ENCODE assay signal across 21 cellular contexts in the genomic region with DNA sequence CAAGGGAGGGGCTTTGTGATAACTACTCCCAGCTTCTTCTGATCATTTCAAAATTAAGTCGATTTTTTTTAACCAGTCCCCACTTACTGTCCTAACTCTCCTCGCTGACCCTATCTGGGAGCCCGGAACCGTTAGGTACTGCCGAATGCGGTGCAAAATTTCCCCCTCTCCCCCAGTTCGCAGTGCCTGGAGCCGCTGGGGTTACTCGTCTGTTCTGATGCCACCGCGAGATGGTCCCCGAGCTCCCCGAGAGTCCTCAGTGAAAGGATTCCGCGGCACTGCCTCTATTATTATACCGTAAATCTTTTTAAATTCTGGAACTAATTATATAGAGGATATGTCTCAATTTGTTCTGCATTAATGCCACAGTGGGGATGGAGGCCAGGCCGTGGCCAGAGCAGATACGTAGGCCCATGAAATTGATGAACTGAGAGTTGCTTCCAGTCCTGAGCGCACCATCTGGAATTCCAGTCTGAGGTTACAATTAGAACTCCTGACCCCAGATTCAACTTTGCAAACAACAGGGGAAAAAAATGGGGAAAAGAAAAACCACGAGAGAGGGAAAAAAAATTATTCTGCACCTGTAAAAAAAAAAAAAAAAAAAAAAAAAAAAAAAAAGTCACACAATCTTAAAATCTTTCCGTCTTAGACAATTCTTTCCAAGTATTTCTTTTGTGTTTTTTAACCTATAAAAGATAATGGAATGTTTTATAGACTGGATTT. TPM values are rescaled to one million over a fixed set of nuclear protein-coding genes. Genes with fewer than 3 reads are reported as not detected.
DNase-seq lines count a peak whose midpoint lies in the region; ATAC-seq and TF ChIP-seq lines count a peak whose summit lies in the region.
"Had no signal": no experiment of that assay in that cellular context is flagged by ENCODE, and none has a peak within 500 bp of the region (broad histone marks: within the 10 kb centered on the region; RNA-seq: fewer than 3 reads in every experiment).

No MANE protein-coding gene starts in this region.

- peaks cover 48% of the 10 kb centered on the region for H3K4me1 ChIP-seq in GM23338 (ENCODE audit: insufficient read depth)
- no peaks in the 10 kb centered on the region for H3K4me1 ChIP-seq in ovary (ENCODE audit: insufficient read depth)
- H3K4me1 ChIP-seq in transverse colon = peaks cover 0 to 31% (median 14%) of the 10 kb centered on the region in 4 donors

- no peak overlapping the region for H3K4me3 Mint-ChIP-seq in T-helper 2 cell treated with Interferon-gamma antibody and Interleukin-4, amounts not matched to agents 5 μg/mL and 100 μg/mL, for 36 hours
- H3K4me3 Mint-ChIP-seq in GM23338 = peak overlapping the region; percentile 63
- H3K4me3 Mint-ChIP-seq: memory B cell had no signal

- peaks cover 11% of the 10 kb centered on the region for H3K4me1 Mint-ChIP-seq in T-helper 2 cell treated with Interferon-gamma antibody and Interleukin-4, amounts not matched to agents 5 μg/mL and 100 μg/mL, for 36 hours (ENCODE audit: low read depth)
- peaks cover 29% of the 10 kb centered on the region for H3K4me1 Mint-ChIP-seq in GM23338

- peaks cover 99% of the 10 kb centered on the region for H3K27me3 ChIP-seq in GM23338 (ENCODE audit: insufficient read depth)
- no peaks in the 10 kb centered on the region for H3K27me3 ChIP-seq in ovary
- peaks cover 98% of the 10 kb centered on the region for H3K27me3 ChIP-seq in transverse colon

- peaks cover 18% of the 10 kb centered on the region; the same call in 1 of the 2 replicates for H4K20me1 ChIP-seq in GM23338 (replicated peaks; ENCODE audit: insufficient read depth)

- H3K27me3 Mint-ChIP-seq in T-helper 2 cell treated with Interferon-gamma antibody and Interleukin-4, amounts not matched to agents 5 μg/mL and 100 μg/mL, for 36 hours (ENCODE audit: low read depth) = peaks cover 85% of the 10 kb centered on the region
- peaks cover 81% of the 10 kb centered on the region for H3K27me3 Mint-ChIP-seq in GM23338 (ENCODE audit: insufficient read depth, low read depth, poor library complexity)

- peaks cover 4% of the 10 kb centered on the region for H3K36me3 Mint-ChIP-seq in T-helper 2 cell treated with Interferon-gamma antibody and Interleukin-4, amounts not matched to agents 5 μg/mL and 100 μg/mL, for 36 hours (ENCODE audit: low read depth)
- no peaks in the 10 kb centered on the region for H3K36me3 Mint-ChIP-seq in GM23338 (ENCODE audit: low read depth)
- H3K36me3 Mint-ChIP-seq: memory B cell had no signal

- H3K36me3 ChIP-seq in GM23338 (ENCODE audit: insufficient read depth) = no peaks in the 10 kb centered on the region
- no peaks in the 10 kb centered on the region for H3K36me3 ChIP-seq in ovary
- H3K36me3 ChIP-seq in transverse colon = no peaks in the 10 kb centered on the region
- H3K36me3 ChIP-seq: adrenal gland, sigmoid colon, thoracic aorta had no signal

- no peak for TF ChIP-seq EP300 in ovary (IDR thresholded peaks at IDR 0.05)
- TF ChIP-seq EP300 in transverse colon (IDR thresholded peaks at IDR 0.05; ENCODE audit: low read depth) = no peak

- H3K79me2 ChIP-seq in GM23338 (replicated peaks; ENCODE audit: insufficient read depth) = no peaks in the 10 kb centered on the region

- H3K9me3 ChIP-seq in ovary (no peaks in the 10 kb centered on the region), transverse colon (no peaks in the 10 kb centered on the region)
- H3K9me3 ChIP-seq: adrenal gland, sigmoid colon, thoracic aorta had no signal

- H3K4me2 ChIP-seq in GM23338 = peak overlapping the region; percentile 88

- in situ Hi-C loops in transverse colon (cut with MboI; ENCODE audit: low pct_ligation_motif_present in 1 of 4, low pct_unique_long_range_greater_than_20kb in 1 of 4, low sequenced_read_pairs in 3 of 4) = no loop called here

- H3K9me2 ChIP-seq in GM23338 (ENCODE audit: insufficient read depth) = no peaks in the 10 kb centered on the region

- no peak for ATAC-seq in GM23338
- ATAC-seq in left lobe of liver = no peak
- ATAC-seq: HCT116, Right ventricle myocardium inferior had no signal

- H3K9me3 Mint-ChIP-seq in T-helper 2 cell treated with Interferon-gamma antibody and Interleukin-4, amounts not matched to agents 5 μg/mL and 100 μg/mL, for 36 hours = no peaks in the 10 kb centered on the region
- peaks cover 5% of the 10 kb centered on the region; the same call in 1 of the 3 replicates for H3K9me3 Mint-ChIP-seq in GM23338
- H3K9me3 Mint-ChIP-seq: memory B cell had no signal

- no peak for DNase-seq in T-helper 2 cell treated with Interferon-gamma antibody and Interleukin-4, amounts not matched to agents 5 μg/mL and 100 μg/mL, for 36 hours (ENCODE audit: low spot score)
- DNase-seq in T-helper 2 cell (no peak), GM23338 (ENCODE audit: low spot score) (peak; percentile 32), fibroblast of pulmonary artery (ENCODE audit: low read depth) (no peak), ovary (peak; percentile 35 to 55 (median 49)), left lobe of liver (ENCODE audit: low spot score) (no peak), transverse colon (no peak), NCI-H1048 (lab: John Stamatoyannopoulos, UW) (no peak)
- DNase-seq: activated CD4-positive, CD25-positive, alpha-beta regulatory T cell; adrenal gland; cerebellar nuclear complex; DMS79 treated with DMSO at 0.1 percent for 48 hours; foreskin melanocyte; NCI-H446 treated with DMSO at 0.1 percent for 48 hours; sigmoid colon had no signal

- H2AFZ ChIP-seq in GM23338 = no peak overlapping the region; the same call in 1 of the 2 replicates

- H3F3A ChIP-seq in GM23338 (replicated peaks; ENCODE audit: low read depth) = peaks cover 18% of the 10 kb centered on the region

- TF ChIP-seq CTCF in GM23338 (conservative IDR thresholded peaks at IDR 0.05; ENCODE audit: low read depth in 2 of 2) = no peak
- TF ChIP-seq CTCF in fibroblast of pulmonary artery (IDR thresholded peaks at IDR 0.05; ENCODE audit: low read length, missing control alignments) = no peak
- peak in 1 of 3 donors; percentile 2 for TF ChIP-seq CTCF in ovary (IDR thresholded peaks at IDR 0.05)
- no peak for TF ChIP-seq CTCF in transverse colon (IDR thresholded peaks at IDR 0.05)

- H3K4me3 ChIP-seq in GM23338 (peak overlapping the region; percentile 57), fibroblast of pulmonary artery (replicated peaks; ENCODE audit: low read depth, low read length) (peak overlapping the region; percentile 43), ovary (peak overlapping the region; percentile 87), transverse colon (no peak overlapping the region)
- H3K4me3 ChIP-seq: adrenal gland, thoracic aorta had no signal

- intact Hi-C loops in ovary (cut with DNase I) = loop anchor here (5.0 to 10.0 kb wide), 4 partner anchors 105 to 175 kb away; partner anchors contain the start of gene EIF3M (in 4 of the 4)
- intact Hi-C loops in transverse colon (cut with DNase I; ENCODE audit: low total_unique reads) = no loop called here

- H3K27ac Mint-ChIP-seq in T-helper 2 cell treated with Interferon-gamma antibody and Interleukin-4, amounts not matched to agents 5 μg/mL and 100 μg/mL, for 36 hours = peak overlapping the region; percentile 60
- H3K27ac Mint-ChIP-seq in GM23338 = no peak overlapping the region
- H3K27ac Mint-ChIP-seq: CD14-positive monocyte, memory B cell had no signal

- 35 to 38% (median 38%) methylated on average over 21 of the region's 21 CpGs for WGBS in ovary, 3 donors
- WGBS in transverse colon (ENCODE audit: low coverage in 1 of 2), 2 donors = 21 to 24% methylated on average over 12 to 21 of the region's 21 CpGs

- TF ChIP-seq POLR2A in ovary (IDR thresholded peaks at IDR 0.05) = no peak
- no peak for TF ChIP-seq POLR2A in transverse colon (IDR thresholded peaks at IDR 0.05)

- H3K27ac ChIP-seq in GM23338 (ENCODE audit: low read depth) = no peak overlapping the region
- peak overlapping the region; percentile 89 to 94 for H3K27ac ChIP-seq in ovary
- H3K27ac ChIP-seq in transverse colon = no peak overlapping the region
- H3K27ac ChIP-seq: adrenal gland, sigmoid colon, thoracic aorta had no signal

TF ChIP-seq in GM23338, 12 proteins besides CTCF, POLR2A, EP300 and RAD21:
- TF ChIP-seq EZH2 (IDR thresholded peaks at IDR 0.05; ENCODE audit: low read depth, unreplicated experiment) (peak; percentile 69), STAT1 (IDR thresholded peaks at IDR 0.05; ENCODE audit: unreplicated experiment) (no peak)

RNA-seq across cellular contexts. Expression of gene WT1, which starts 4.3 kb away (rescaled TPM):
- total RNA-seq in GM23338 (2014; rRNA removed; shearing (Covaris generic)) = 0.16 and 0.21 TPM in 2 replicates
- polyA plus RNA-seq in GM23338 (2016; fragmentation: Nextera tagmentation; extraction: Ambion mirVana) (not detected in 2 replicates), ovary (10 to 100 TPM; 28.2 to 56.0 TPM)
- total RNA-seq in ovary (100 to 1,000 TPM in 2 of 7 donors, 10 to 100 TPM in 5; 33.1 to 171 (median 77.2) TPM), left lobe of liver (not detected), transverse colon (1 to 10 TPM in 1 of 4 donors, under 1 TPM in 2, not detected in 1; 0.55 to 3.0 (median 0.95) TPM)
- total RNA-seq: T-helper 1 cell treated with Interleukin-12 subunit alpha and Interleukin-12 subunit beta and Interleukin-4 antibody, amounts not matched to agents 30 ng/mL and 1 ng/mL, for 36 hours had no signal
- polyA plus RNA-seq: CD14-positive monocyte had no signal

Comparison
In these comparisons a context has a peak if more than half of its experiments do, and no peak if none do; other contexts are left out.
1. DNase-seq: peak in GM23338 (single experiment) and ovary (5 of 5); none in T-helper 2 cell treated with Interferon-gamma antibody and Interleukin-4, amounts not matched to agents 5 μg/mL and 100 μg/mL, for 36 hours (single experiment), T-helper 2 cell (0 of 5), fibroblast of pulmonary artery (single experiment), left lobe of liver (single experiment), transverse colon (single experiment) and NCI-H1048 (single experiment).
2. H3K27ac ChIP-seq: peak in ovary (2 of 2); none in GM23338 (single experiment) and transverse colon (0 of 4).
3. H3K4me3 ChIP-seq: peak in GM23338 (single experiment), fibroblast of pulmonary artery (single experiment) and ovary (single experiment); none in transverse colon (0 of 4).
4. RNA of gene WT1, which starts 4.3 kb away (total RNA-seq): 33.1 to 171 TPM in ovary; 0.55 to 3.0 TPM in transverse colon, 0.16 to 0.21 TPM in GM23338 and not detected in left lobe of liver (single experiment); every median in the first group is over 4 times any median in the second.